ENCODE assay signal across 11 cellular contexts in genomic region chr7:137970263-137970975, GRCh38. TPM values are rescaled to one million over a fixed set of nuclear protein-coding genes. Genes with fewer than 3 reads are reported as not detected.
DNase-seq lines count a peak whose midpoint lies in the region; ATAC-seq, FAIRE-seq and TF ChIP-seq lines count a peak whose summit lies in the region.
"Had no signal": no experiment of that assay in that cellular context is flagged by ENCODE, and none has a peak within 500 bp of the region (broad histone marks: within the 10 kb centered on the region; RNA-seq: fewer than 3 reads in every experiment).

No MANE protein-coding gene starts in this region.

- no peak for ATAC-seq in HepG2
- peak; percentile 65 to 77 for ATAC-seq in upper lobe of left lung (ENCODE audit: low FRiP score in 2 of 2)
- ATAC-seq: activated CD8-positive, alpha-beta memory T cell treated with anti-CD3 and anti-CD28 coated beads, Interleukin-2, amount 10 ng/mL, durations not matched to agents 7 days and 5 days had no signal

- in situ Hi-C loops in HepG2 (cut with HindIII; ENCODE audit: extremely low pct_ligation_motif_present, low pct_unique_long_range_greater_than_20kb), result no loop called here

- CTCF ChIA-PET in HepG2 (lab: Yijun Ruan, JAX; ENCODE audit: low intra/inter-chr PET ratio, low total read pairs), result no interaction called here

- H3K36me3 ChIP-seq in HepG2 (replicated peaks in 1 of 2; ENCODE audit: control insufficient read depth in 1 of 2, insufficient read depth in 2 of 2, low read length in 2 of 2) (peaks cover 0 to 1% of the 10 kb centered on the region in 2 experiments; a peak in 3 of 5 replicates), upper lobe of left lung (no peaks in the 10 kb centered on the region)

- H3K27me3 ChIP-seq in HepG2 (ENCODE audit: control insufficient read depth in 1 of 2, insufficient read depth in 2 of 2, low read length in 2 of 2), result no peaks in the 10 kb centered on the region
- H3K27me3 ChIP-seq in upper lobe of left lung, result no peaks in the 10 kb centered on the region

- TF ChIP-seq CTCF in HepG2 (CRISPR knock-in tag; IDR thresholded peaks at IDR 0.05), result no peak
- no peak for TF ChIP-seq CTCF in upper lobe of left lung (IDR thresholded peaks at IDR 0.05)

- no peaks in the 10 kb centered on the region for H3K9me3 ChIP-seq in HepG2 (ENCODE audit: low read length)
- H3K9me3 ChIP-seq in upper lobe of left lung, result no peaks in the 10 kb centered on the region

- TF ChIP-seq EP300 in HepG2 (IDR thresholded peaks at IDR 0.05; ENCODE audit: low read depth in 2 of 2, low read length in 2 of 2) (no peak), HepG2 (CRISPR knock-in tag; IDR thresholded peaks at IDR 0.05; ENCODE audit: borderline replicate concordance) (no peak), upper lobe of left lung (IDR thresholded peaks at IDR 0.05) (no peak)

- peaks cover 100% of the 10 kb centered on the region for H3K4me1 ChIP-seq in HepG2 (ENCODE audit: insufficient read depth, low read length)
- peaks cover 24 to 41% (median 34%) of the 10 kb centered on the region in 4 donors for H3K4me1 ChIP-seq in upper lobe of left lung

- BruUV-seq in HepG2 (replicated peaks; lab: Mats Ljungman, UMichigan), result no TSS peak

- H3K4me2 ChIP-seq in HepG2 (ENCODE audit: low read depth, low read length), result no peak overlapping the region; the same call in 1 of the 2 replicates

- no peak overlapping the region for H2AFZ ChIP-seq in HepG2 (ENCODE audit: low read length)

- WGBS in HepG2 (ENCODE audit: low lambda C conversion rate), result 77% methylated on average over 8 of the region's 8 CpGs
- 34 to 48% methylated on average over 8 of the region's 8 CpGs for WGBS in upper lobe of left lung, 2 donors

- POLR2A ChIA-PET in HepG2 (lab: Yijun Ruan, JAX), result no interaction called here

- no peak for FAIRE-seq in HepG2 (lab: Jason Lieb, UNC)
- FAIRE-seq: GM18507 had no signal

- no peak overlapping the region for H3K9ac ChIP-seq in HepG2 (ENCODE audit: insufficient read depth, low read depth, low read length)

- DNase-seq in MV-4-11 (lab: John Stamatoyannopoulos, UW) (peak; percentile 36), dedifferentiated amniotic fluid mesenchymal stem cell (ENCODE audit: extremely low spot score) (peak; percentile 82), HepG2 (ENCODE audit: low spot score) (no peak), upper lobe of left lung (peak in 1 of 2 donors; percentile 56), NCI-H187 (lab: John Stamatoyannopoulos, UW) (no peak), NCI-H748 treated with DMSO at 0.1 percent for 48 hours (lab: John Stamatoyannopoulos, UW) (no peak), HT-29 (ENCODE audit: low spot score) (no peak)
- no peak for DNase-seq in activated T-cell treated with anti-CD3 and anti-CD28 coated beads, Interleukin-2, amount 50 U/mL, for 1 hour
- DNase-seq: activated CD8-positive, alpha-beta memory T cell treated with anti-CD3 and anti-CD28 coated beads, Interleukin-2, amount 10 ng/mL, durations not matched to agents 7 days and 5 days; NCI-H2227 treated with DMSO at 0.1 percent for 48 hours had no signal

- no peak for TF ChIP-seq POLR2A in HepG2 (IDR thresholded peaks at IDR 0.05; ENCODE audit: insufficient read depth in 1 of 2, low read depth in 2 of 2, low read length in 2 of 2)
- no peak for TF ChIP-seq POLR2A in upper lobe of left lung (IDR thresholded peaks at IDR 0.05)

- H3K27ac ChIP-seq in HepG2 (ENCODE audit: extremely low read length, insufficient read depth, low read length) (peak overlapping the region; percentile 57), upper lobe of left lung (peak overlapping the region in 1 of 4 donors; percentile 13)

- peaks cover 97% of the 10 kb centered on the region for H3K79me2 ChIP-seq in HepG2 (ENCODE audit: insufficient read depth, low read length)

- intact Hi-C loops in HepG2 (cut with micrococcal nuclease; ENCODE audit: unreplicated experiment), result loop anchor here (2.0 to 5.0 kb wide), 2 partner anchors 14 to 33 kb away; no protein-coding TSS in a partner anchor

- H4K20me1 ChIP-seq in HepG2 (ENCODE audit: insufficient read depth, low read length), result peaks cover 12% of the 10 kb centered on the region

- H3K4me3 ChIP-seq in HepG2 (replicated peaks in 1 of 3; ENCODE audit: insufficient read depth in 1 of 3, low read depth in 2 of 3, low read length in 3 of 3), result no peak overlapping the region
- H3K4me3 ChIP-seq in upper lobe of left lung, result no peak overlapping the region

- no peak for TF ChIP-seq RAD21 in HepG2 (CRISPR knock-in tag; IDR thresholded peaks at IDR 0.05)

TF ChIP-seq in HepG2, 621 proteins besides CTCF, POLR2A, EP300 and RAD21 (continues in another document):
- TF ChIP-seq ZBTB49 (CRISPR knock-in tag; IDR thresholded peaks at IDR 0.05; ENCODE audit: borderline replicate concordance), result no peak
- TF ChIP-seq TEAD3 (CRISPR knock-in tag; optimal IDR thresholded peaks at IDR 0.05; ENCODE audit: borderline replicate concordance), result peak; percentile 53
- 0 out of 2 replicates have a peak, but pooled peaks have one; percentile 28 for TF ChIP-seq SAP130 (CRISPR knock-in tag; IDR thresholded peaks at IDR 0.05; ENCODE audit: low read depth)
- no peak for TF ChIP-seq CBX2 (IDR thresholded peaks at IDR 0.05; ENCODE audit: low read depth, low read length)
- TF ChIP-seq CBX2 (CRISPR knock-in tag; IDR thresholded peaks at IDR 0.05; ENCODE audit: low read depth), result no peak
- no peak for TF ChIP-seq ERF (CRISPR knock-in tag; IDR thresholded peaks at IDR 0.05)
- TF ChIP-seq ZXDC (CRISPR knock-in tag; IDR thresholded peaks at IDR 0.05), result no peak
- TF ChIP-seq ZNF776 (CRISPR knock-in tag; IDR thresholded peaks at IDR 0.05), result no peak

RNA-seq across cellular contexts. Expression of gene CREB3L2, which starts 31.5 kb away (rescaled TPM):
- total RNA-seq in HepG2 (2016; rRNA removed; fragmentation: Illumina TruSeq; extraction: Trizol), result 22.1 and 26.6 TPM in 2 replicates
- total RNA-seq in HepG2 (2016; cell fraction: cytosol; rRNA removed; fragmentation: Illumina TruSeq; extraction: Trizol; ENCODE audit: low read depth), result 6.5 and 8.8 TPM in 2 replicates
- 21.4 and 26.4 TPM in 2 replicates for total RNA-seq in HepG2 (2016; cell fraction: insoluble cytoplasmic fraction; rRNA removed; fragmentation: Illumina TruSeq; extraction: Trizol)
- total RNA-seq in HepG2 (2016; cell fraction: membrane; rRNA removed; fragmentation: Illumina TruSeq; extraction: Trizol), result 14.1 and 14.5 TPM in 2 replicates
- total RNA-seq in HepG2 (2016; cell fraction: nucleus; rRNA removed; fragmentation: Illumina TruSeq; extraction: Trizol), result 53.5 and 54.7 TPM in 2 replicates
- 39.0 and 41.1 TPM in 2 replicates for polyA plus RNA-seq in HepG2 (2011; rRNA removed)
- polyA plus RNA-seq in HepG2 (2011; cell fraction: cytosol; rRNA removed), result 26.0 and 30.9 TPM in 2 replicates
- 36.5 and 47.2 TPM in 2 replicates for polyA plus RNA-seq in HepG2 (2011; cell fraction: nucleus; rRNA removed)
- 22.8 and 35.4 TPM in 2 replicates for polyA plus RNA-seq in HepG2 (2012)
- polyA plus RNA-seq in HepG2 (2016; cell fraction: cytosol; fragmentation: Illumina TruSeq; extraction: Trizol; ENCODE audit: low read depth), result 2.4 and 2.7 TPM in 2 replicates
- polyA plus RNA-seq in HepG2 (2016; cell fraction: insoluble cytoplasmic fraction; fragmentation: Illumina TruSeq; extraction: Trizol; ENCODE audit: low read depth), result 31.2 and 35.1 TPM in 2 replicates
- 5.9 and 6.4 TPM in 2 replicates for polyA plus RNA-seq in HepG2 (2016; cell fraction: membrane; fragmentation: Illumina TruSeq; extraction: Trizol; ENCODE audit: low read depth)
- polyA plus RNA-seq in HepG2 (2016; cell fraction: nucleus; fragmentation: Illumina TruSeq; extraction: Trizol; ENCODE audit: insufficient read depth, low read depth), result 43.3 and 43.6 TPM in 2 replicates
- polyA minus RNA-seq in HepG2 (2011; rRNA and poly(A)+ RNA removed; ENCODE audit: low replicate concordance), result 32.8 and 173 TPM in 2 replicates
- polyA minus RNA-seq in HepG2 (2011; cell fraction: cytosol; rRNA and poly(A)+ RNA removed), result 58.1 and 61.3 TPM in 2 replicates
- 95.2 and 100 TPM in 2 replicates for polyA minus RNA-seq in HepG2 (2011; cell fraction: nucleus; rRNA and poly(A)+ RNA removed)
- 10 to 100 TPM; 26.9 to 73.5 (median 34.2) TPM for total RNA-seq in upper lobe of left lung
- 3.2 and 4.1 TPM in 2 replicates for total RNA-seq in HT-29 (2014; rRNA removed; shearing (Covaris generic))

Comparison
In these comparisons a context has a peak if more than half of its experiments do, and no peak if none do; other contexts are left out.
1. DNase-seq: peak in MV-4-11 (single experiment) and dedifferentiated amniotic fluid mesenchymal stem cell (single experiment); none in HepG2 (single experiment), activated T-cell treated with anti-CD3 and anti-CD28 coated beads, Interleukin-2, amount 50 U/mL, for 1 hour (single experiment), NCI-H187 (0 of 2), NCI-H748 treated with DMSO at 0.1 percent for 48 hours (single experiment) and HT-29 (single experiment).